In the genomic region with DNA sequence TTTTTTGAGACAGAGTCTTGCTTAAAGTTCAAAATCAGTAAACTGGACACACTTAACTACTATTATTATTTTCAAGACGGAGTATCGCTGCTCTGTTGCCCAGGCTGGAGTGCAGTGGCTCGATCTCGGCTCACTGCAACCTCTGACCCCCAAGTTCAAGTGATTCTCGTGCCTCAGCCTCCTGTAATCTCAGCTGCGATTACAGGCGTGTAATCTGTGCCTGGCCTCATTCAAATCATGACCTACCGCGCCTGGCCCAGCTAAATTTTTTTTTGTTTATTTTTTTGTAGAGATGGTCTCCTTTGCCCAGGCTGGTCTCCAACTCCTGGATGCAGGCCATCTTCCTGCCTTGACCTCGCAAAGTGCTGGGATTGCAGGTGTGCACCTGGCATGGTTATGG, we compare ENCODE assay signal across 8 cellular contexts.
"Had no signal": no experiment of that assay in that cellular context is flagged by ENCODE, and none has a peak within 500 bp of the region (broad histone marks: within the 10 kb centered on the region; RNA-seq: fewer than 3 reads in every experiment).

No MANE protein-coding gene starts in this region.

- H3K4me3 ChIP-seq: GM12878 had no signal

- FAIRE-seq: G401.6, GM12878, GM12891, GM12892, GM18507, GM19239 had no signal

- ATAC-seq: GM12878 had no signal

- DNase-seq: GDM1, GF-D8 had no signal
